Comparison of ENCODE assay signal across 9 cellular contexts in the genomic region with DNA sequence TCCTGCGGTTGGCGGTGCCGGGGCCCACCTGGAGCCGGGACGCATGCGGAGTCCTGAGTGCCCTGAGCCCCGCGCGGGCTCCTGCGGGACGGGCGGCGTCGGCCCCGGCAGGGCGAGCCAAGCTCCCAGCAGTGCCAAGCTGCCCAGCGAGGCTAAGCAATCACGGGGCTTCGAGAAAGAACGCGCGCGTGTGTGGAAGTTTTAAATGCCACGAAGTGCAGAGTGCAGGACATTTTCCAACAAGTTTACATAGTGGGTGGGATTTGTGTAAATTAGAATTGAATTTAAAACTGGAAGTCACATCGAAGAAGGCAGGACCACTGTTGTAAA. TPM values are rescaled to one million over a fixed set of nuclear protein-coding genes. Genes with fewer than 3 reads are reported as not detected.
A peak's percentile ranks its signal among the peaks of the same experiment; 100 is the strongest.
DNase-seq lines count a peak whose midpoint lies in the region; ATAC-seq and TF ChIP-seq lines count a peak whose summit lies in the region.
"Had no signal": no experiment of that assay in that cellular context is flagged by ENCODE, and none has a peak within 500 bp of the region (broad histone marks: within the 10 kb centered on the region; RNA-seq: fewer than 3 reads in every experiment).

No MANE protein-coding gene starts in this region.

- H4K20me1 ChIP-seq in GM23338 (replicated peaks; ENCODE audit: insufficient read depth) = peaks cover 3% of the 10 kb centered on the region; the same call in 1 of the 2 replicates

- peaks cover 25% of the 10 kb centered on the region for H3K27me3 Mint-ChIP-seq in GM23338 (ENCODE audit: insufficient read depth, low read depth, poor library complexity)
- H3K27me3 Mint-ChIP-seq in activated CD8-positive, alpha-beta T cell treated with anti-CD3 and anti-CD28 coated beads for 36 hours = peaks cover 31% of the 10 kb centered on the region

- peak overlapping the region; percentile 64 for H3K4me3 Mint-ChIP-seq in GM23338
- H3K4me3 Mint-ChIP-seq in activated CD8-positive, alpha-beta T cell treated with anti-CD3 and anti-CD28 coated beads for 36 hours = peak overlapping the region; percentile 68

- POLR2A ChIA-PET in activated CD8-positive, alpha-beta T cell treated with anti-CD3 and anti-CD28 coated beads for 36 hours (lab: Charles Lee) = interaction anchor here (0.6 to 1.5 kb wide), 2 partner anchors 14 to 50 kb away, joined by 3 to 4 read pairs; no protein-coding TSS in a partner anchor

- no peaks in the 10 kb centered on the region for H3K36me3 Mint-ChIP-seq in GM23338 (ENCODE audit: low read depth)
- H3K36me3 Mint-ChIP-seq in activated CD8-positive, alpha-beta T cell treated with anti-CD3 and anti-CD28 coated beads for 36 hours (ENCODE audit: low read depth) = peaks cover under 1% of the 10 kb centered on the region
- H3K36me3 Mint-ChIP-seq: stimulated activated naive B cell treated with anti-CD40 and anti-IgM and Interleukin-4, amounts not matched to agents 10 μg/mL and 1 μg/mL and 100 μg/mL, for 72 hours had no signal

- peak overlapping the region; percentile 91 for H2AFZ ChIP-seq in GM23338

- TF ChIP-seq POLR2A in sigmoid colon (IDR thresholded peaks at IDR 0.05) = no peak

- CTCF ChIA-PET in activated CD8-positive, alpha-beta T cell treated with anti-CD3 and anti-CD28 coated beads for 36 hours (lab: Charles Lee) = no interaction called here

- H3K36me3 ChIP-seq in GM23338 (ENCODE audit: insufficient read depth) (no peaks in the 10 kb centered on the region), sigmoid colon (no peaks in the 10 kb centered on the region)

- H3K79me2 ChIP-seq in GM23338 (replicated peaks; ENCODE audit: insufficient read depth) = no peaks in the 10 kb centered on the region

- H3K4me3 ChIP-seq in GM23338 = peak overlapping the region; percentile 60
- peak overlapping the region; percentile 19 to 59 (median 52) for H3K4me3 ChIP-seq in sigmoid colon

- H3K4me1 ChIP-seq in GM23338 (ENCODE audit: insufficient read depth) = peaks cover 17% of the 10 kb centered on the region
- H3K4me1 ChIP-seq in sigmoid colon = peaks cover 0 to 17% (median 13%) of the 10 kb centered on the region in 4 donors

- peak overlapping the region; percentile 82 for H3K4me2 ChIP-seq in GM23338

- H3K27ac ChIP-seq in GM23338 (ENCODE audit: low read depth) = no peak overlapping the region
- H3K27ac ChIP-seq in sigmoid colon = no peak overlapping the region

- H3K9me2 ChIP-seq in GM23338 (ENCODE audit: insufficient read depth) = no peaks in the 10 kb centered on the region

- ATAC-seq in GM23338 (no peak), left ventricle myocardium superior (peak; percentile 27), GM21390 (IDR thresholded peaks at IDR 0.05; ENCODE audit: unreplicated experiment) (no peak), HG03571 (IDR thresholded peaks at IDR 0.05; ENCODE audit: unreplicated experiment) (no peak)
- ATAC-seq in activated CD8-positive, alpha-beta T cell treated with anti-CD3 and anti-CD28 coated beads for 36 hours = no peak

- no peaks in the 10 kb centered on the region for H3K9me3 ChIP-seq in sigmoid colon

- H3K4me1 Mint-ChIP-seq in GM23338 = peaks cover 5% of the 10 kb centered on the region
- H3K4me1 Mint-ChIP-seq in activated CD8-positive, alpha-beta T cell treated with anti-CD3 and anti-CD28 coated beads for 36 hours (ENCODE audit: low read depth) = peaks cover 22% of the 10 kb centered on the region

- H3K27me3 ChIP-seq in GM23338 (ENCODE audit: insufficient read depth) = peaks cover 46% of the 10 kb centered on the region
- H3K27me3 ChIP-seq in sigmoid colon = peaks cover 7 to 23% (median 8%) of the 10 kb centered on the region in 3 donors

- TF ChIP-seq EP300 in sigmoid colon (IDR thresholded peaks at IDR 0.05) = no peak

- DNase-seq in GM23338 (ENCODE audit: low spot score) (no peak), left ventricle myocardium superior (no peak), sigmoid colon (no peak), HUDEP-2 (lab: John Stamatoyannopoulos, UW; ENCODE audit: unreplicated experiment in 76 of 76) (no peak)
- DNase-seq in activated CD8-positive, alpha-beta T cell treated with anti-CD3 and anti-CD28 coated beads for 36 hours = no peak
- DNase-seq in activated CD4-positive, alpha-beta T cell treated with anti-CD3 and anti-CD28 coated beads for 48 hours = no peak

- no peak overlapping the region for H3K27ac Mint-ChIP-seq in GM23338
- no peak overlapping the region for H3K27ac Mint-ChIP-seq in activated CD8-positive, alpha-beta T cell treated with anti-CD3 and anti-CD28 coated beads for 36 hours

- intact Hi-C loops in activated CD8-positive, alpha-beta T cell treated with anti-CD3 and anti-CD28 coated beads for 36 hours (cut with micrococcal nuclease) = no loop called here
- intact Hi-C loops in left ventricle myocardium superior (cut with micrococcal nuclease) (no loop called here), sigmoid colon (cut with DNase I) (no loop called here)

- H3F3A ChIP-seq in GM23338 (replicated peaks; ENCODE audit: low read depth) = no peaks in the 10 kb centered on the region

- 12 to 20% methylated on average over 25 of the region's 25 CpGs for WGBS in sigmoid colon, 2 donors

- TF ChIP-seq CTCF in GM23338 (conservative IDR thresholded peaks at IDR 0.05; ENCODE audit: low read depth in 2 of 2) (no peak), sigmoid colon (IDR thresholded peaks at IDR 0.05) (no peak)
- no peak for TF ChIP-seq CTCF in activated CD8-positive, alpha-beta T cell treated with anti-CD3 and anti-CD28 coated beads for 36 hours (IDR thresholded peaks at IDR 0.05)

- peaks cover 3% of the 10 kb centered on the region; the same call in 2 of the 3 replicates for H3K9me3 Mint-ChIP-seq in GM23338
- H3K9me3 Mint-ChIP-seq in activated CD8-positive, alpha-beta T cell treated with anti-CD3 and anti-CD28 coated beads for 36 hours = peaks cover 2% of the 10 kb centered on the region
- H3K9me3 Mint-ChIP-seq: stimulated activated naive B cell treated with anti-CD40 and anti-IgM and Interleukin-4, amounts not matched to agents 10 μg/mL and 1 μg/mL and 100 μg/mL, for 72 hours had no signal

TF ChIP-seq in GM23338, 12 proteins besides CTCF, POLR2A, EP300 and RAD21:
- TF ChIP-seq ZNF114 (CRISPR knock-in tag; IDR thresholded peaks at IDR 0.05) = no peak
- peak; percentile 38 for TF ChIP-seq EZH2 (IDR thresholded peaks at IDR 0.05; ENCODE audit: low read depth, unreplicated experiment)
TF ChIP-seq in GM23338: peak in this region for 1.

RNA-seq across cellular contexts. Expression of a gene that starts 0.6 kb away (rescaled TPM):
- 0.16 and 5.8 TPM in 2 replicates for total RNA-seq in GM23338 (2014; rRNA removed; shearing (Covaris generic))
- 0.37 and 0.49 TPM in 2 replicates for polyA plus RNA-seq in GM23338 (2016; fragmentation: Nextera tagmentation; extraction: Ambion mirVana)
- 1 to 10 TPM; 3.0 to 5.8 TPM for total RNA-seq in activated CD8-positive, alpha-beta T cell treated with anti-CD3 and anti-CD28 coated beads for 36 hours
- 6.6 TPM for total RNA-seq in left ventricle myocardium superior
- total RNA-seq in sigmoid colon = 10 to 100 TPM; 36.5 to 81.0 (median 61.2) TPM
- polyA plus RNA-seq in sigmoid colon = 10 to 100 TPM; 15.3 to 22.7 (median 15.6) TPM
